In genomic region chr5:132064738-132065331, GRCh38 we compare ENCODE assay signal across 8 cellular contexts. TPM values are rescaled to one million over a fixed set of nuclear protein-coding genes. Genes with fewer than 3 reads are reported as not detected.
DNase-seq lines count a peak whose midpoint lies in the region; ATAC-seq lines count a peak whose summit lies in the region.

No MANE protein-coding gene starts in this region.

- peak; percentile 71 for ATAC-seq in HG02852 (IDR thresholded peaks at IDR 0.05; ENCODE audit: unreplicated experiment)
- peak; percentile 84 for ATAC-seq in left colon

- peak; percentile 80 for DNase-seq in activated gamma-delta T cell treated with Interleukin-2 at 50 U/mL for 16 hours
- no peak for DNase-seq in activated gamma-delta T cell (lab: John Stamatoyannopoulos, UW)
- DNase-seq in NCI-H226 = peak; percentile 51
- DNase-seq in activated CD4-positive, CD25-positive, alpha-beta regulatory T cell treated with anti-CD3 and anti-CD28 coated beads, Interleukin-2, amount 50 U/mL, for 72 hours = peak; percentile 86
- DNase-seq in central memory CD4-positive, alpha-beta T cell = peak; percentile 58
- peak; percentile 55 to 83 for DNase-seq in left colon
- peak; percentile 78 for DNase-seq in stimulated activated CD4-positive, alpha-beta T cell treated with anti-CD3 and anti-CD28 coated beads, Interleukin-4, amount 100 ng/mL, for 1 hour

- intact Hi-C loops in left colon (cut with DNase I, micrococcal nuclease) = no loop called here

RNA-seq across cellular contexts. Expression of gene IL3, which starts 4.4 kb away (rescaled TPM):
- not detected for total RNA-seq in left colon

RNA-seq across cellular contexts. Expression of gene CSF2, which starts 8.8 kb away (rescaled TPM):
- total RNA-seq in left colon = not detected

RNA-seq across cellular contexts. Expression of gene ACSL6, which starts 53.4 kb away (rescaled TPM):
- total RNA-seq in left colon = under 1 TPM; 0.58 to 0.59 TPM
